In genomic region chr10:119859422-119860258, GRCh38 we compare ENCODE assay signal across 9 cellular contexts. TPM values are rescaled to one million over a fixed set of nuclear protein-coding genes. Genes with fewer than 3 reads are reported as not detected.
DNase-seq lines count a peak whose midpoint lies in the region; ATAC-seq, FAIRE-seq and TF ChIP-seq lines count a peak whose summit lies in the region.
"Had no signal": no experiment of that assay in that cellular context is flagged by ENCODE, and none has a peak within 500 bp of the region (broad histone marks: within the 10 kb centered on the region; RNA-seq: fewer than 3 reads in every experiment).

No MANE protein-coding gene starts in this region.

- no peak overlapping the region for H3K9ac ChIP-seq in neuronal stem cell (ENCODE audit: low read depth, low read length, poor library complexity)

- H3K4me3 ChIP-seq in neuronal stem cell (ENCODE audit: low read length in 2 of 2), result no peak overlapping the region
- H3K4me3 ChIP-seq: SJCRH30 had no signal

- no peak overlapping the region for H3K4ac ChIP-seq in neuronal stem cell (ENCODE audit: low read length)

- no peaks in the 10 kb centered on the region for H3K27me3 ChIP-seq in neuronal stem cell (ENCODE audit: control insufficient read depth in 3 of 3, insufficient read depth in 3 of 3, low read depth in 1 of 3, low read length in 3 of 3)
- H3K27me3 ChIP-seq: SJCRH30 had no signal

- peaks cover 0 to 66% of the 10 kb centered on the region in 2 donors for H3K36me3 ChIP-seq in neuronal stem cell (replicated peaks in 1 of 2; ENCODE audit: control insufficient read depth in 2 of 2, insufficient read depth in 2 of 2, low read length in 2 of 2)

- no peak overlapping the region for H2BK12ac ChIP-seq in neuronal stem cell (ENCODE audit: low read length)

- no peak overlapping the region for H3K14ac ChIP-seq in neuronal stem cell (ENCODE audit: low read length)

- peak overlapping the region in 5 of 7 donors; percentile 9 to 61 (median 41) for H3K27ac Mint-ChIP-seq in CD14-positive monocyte

- H3K4me1 Mint-ChIP-seq in CD14-positive monocyte, result peaks cover 23% of the 10 kb centered on the region

- DNase-seq in CD14-positive monocyte (ENCODE audit: low spot score), result no peak
- DNase-seq in GM18507 (ENCODE audit: extremely low spot score, insufficient read length, low read depth), result no peak
- DNase-seq in RKO (ENCODE audit: low spot score), result peak; percentile 69
- DNase-seq in neuronal stem cell (ENCODE audit: low spot score), result peak; percentile 24
- no peak for DNase-seq in NCI-H1092 (lab: John Stamatoyannopoulos, UW)

- H2BK5ac ChIP-seq in neuronal stem cell (ENCODE audit: low read length), result no peak overlapping the region

- H3K9me3 Mint-ChIP-seq in CD14-positive monocyte, result peaks cover 6 to 11% (median 9%) of the 10 kb centered on the region in 7 donors

- H3K18ac ChIP-seq in neuronal stem cell (ENCODE audit: low read length), result no peak overlapping the region

- intact Hi-C loops in CD14-positive monocyte (cut with micrococcal nuclease), result loop anchor here (2.0 to 10.0 kb wide), 4 partner anchors 107 to 175 kb away; no protein-coding TSS in a partner anchor

- H2BK120ac ChIP-seq in neuronal stem cell (ENCODE audit: low read depth, low read length), result no peak overlapping the region

- H2BK15ac ChIP-seq in neuronal stem cell (ENCODE audit: low read length), result no peak overlapping the region

- no CpG with 5 or more reads among the region's 1 CpG for WGBS in neuronal stem cell (ENCODE audit: extremely low coverage in 2 of 2, insufficient read length in 2 of 2, insufficient replicate concordance in 1 of 2), 2 donors

- H4K8ac ChIP-seq in neuronal stem cell (ENCODE audit: low read depth, low read length), result no peak overlapping the region

- H3K23ac ChIP-seq in neuronal stem cell (ENCODE audit: low read depth, low read length, poor library complexity), result no peak overlapping the region

- FAIRE-seq in GM18507 (lab: Jason Lieb, UNC) (peak; percentile 70), endometrium (lab: Jason Lieb, UNC) (peak; percentile 86)

- peak; percentile 79 for TF ChIP-seq CTCF in CD14-positive monocyte (IDR thresholded peaks at IDR 0.05)

- H3K4me2 ChIP-seq in neuronal stem cell (ENCODE audit: insufficient read depth, low read length, poor library complexity, severe bottlenecking), result no peak overlapping the region

- H3K36me3 Mint-ChIP-seq in CD14-positive monocyte, result peaks cover 27 to 48% of the 10 kb centered on the region in 2 donors

- H3K27ac ChIP-seq in neuronal stem cell (replicated peaks; ENCODE audit: low read length), result no peak overlapping the region
- H3K27ac ChIP-seq: SJCRH30 had no signal

- no peak for ATAC-seq in GM18907 (IDR thresholded peaks at IDR 0.05; ENCODE audit: unreplicated experiment)
- ATAC-seq in GM21360 (IDR thresholded peaks at IDR 0.05; ENCODE audit: unreplicated experiment), result no peak

- H2AFZ ChIP-seq in neuronal stem cell (ENCODE audit: low read length), result no peak overlapping the region

- peaks cover 3% of the 10 kb centered on the region for H3K79me1 ChIP-seq in neuronal stem cell (ENCODE audit: low read depth, low read length)

- no peaks in the 10 kb centered on the region for H3K4me1 ChIP-seq in neuronal stem cell (ENCODE audit: control insufficient read depth in 2 of 2, insufficient read depth in 1 of 2, low read depth in 1 of 2, low read length in 2 of 2)
- H3K4me1 ChIP-seq: SJCRH30 had no signal

- H3K9me3 ChIP-seq in neuronal stem cell (replicated peaks in 1 of 2; ENCODE audit: control insufficient read depth in 2 of 2, insufficient read depth in 1 of 2, low read depth in 1 of 2, low read length in 2 of 2), result peaks cover 2 to 10% of the 10 kb centered on the region in 2 donors
- H3K9me3 ChIP-seq: SJCRH30 had no signal

- H3K27me3 Mint-ChIP-seq in CD14-positive monocyte (ENCODE audit: low read depth in 3 of 3), result no peaks in the 10 kb centered on the region

- no peak overlapping the region for H2AK5ac ChIP-seq in neuronal stem cell (ENCODE audit: low read depth, low read length)

- H4K91ac ChIP-seq in neuronal stem cell (ENCODE audit: low read depth, low read length, poor library complexity), result no peak overlapping the region

- H3K4me3 Mint-ChIP-seq in CD14-positive monocyte, result no peak overlapping the region

RNA-seq across cellular contexts. Expression of gene MCMBP, which starts 13.0 kb away (rescaled TPM):
- polyA plus RNA-seq in CD14-positive monocyte, result 10 to 100 TPM; 75.3 to 96.7 TPM
- polyA plus RNA-seq in neuronal stem cell (2013, experiment 1 of 2), result 44.9 TPM
- polyA plus RNA-seq in neuronal stem cell (2013, experiment 2 of 2), result 43.8 TPM

RNA-seq across cellular contexts. Expression of gene SEC23IP, which starts 32.9 kb away (rescaled TPM):
- 10 to 100 TPM; 42.0 to 43.8 TPM for polyA plus RNA-seq in CD14-positive monocyte
- polyA plus RNA-seq in neuronal stem cell (2013, experiment 1 of 2), result 50.7 TPM
- 59.6 TPM for polyA plus RNA-seq in neuronal stem cell (2013, experiment 2 of 2)

Comparison
In these comparisons a context has a peak if more than half of its experiments do, and no peak if none do; other contexts are left out.
1. DNase-seq: peak in RKO (single experiment) and neuronal stem cell (single experiment); none in CD14-positive monocyte (single experiment), GM18507 (single experiment) and NCI-H1092 (single experiment).